8 cellular contexts compared by ENCODE assay signal in genomic region chr19:34359954-34360315, GRCh38. TPM values are rescaled to one million over a fixed set of nuclear protein-coding genes. Genes with fewer than 3 reads are reported as not detected.
DNase-seq lines count a peak whose midpoint lies in the region; ATAC-seq, FAIRE-seq and TF ChIP-seq lines count a peak whose summit lies in the region.

No MANE protein-coding gene starts in this region.

- TF ChIP-seq POLR2A in H1 (IDR thresholded peaks at IDR 0.05; ENCODE audit: control extremely low read depth in 1 of 2, low read depth in 2 of 2, low read length in 2 of 2) (no peak), ovary (IDR thresholded peaks at IDR 0.05) (no peak)

- no peaks in the 10 kb centered on the region for H3K27me3 Mint-ChIP-seq in CD8-positive, alpha-beta T cell (ENCODE audit: low read depth)

- H3K4me1 Mint-ChIP-seq in CD8-positive, alpha-beta T cell (ENCODE audit: low read depth): peaks cover 32% of the 10 kb centered on the region

- no peak overlapping the region for H2BK5ac ChIP-seq in H1 (ENCODE audit: low read depth, low read length)

- no peak overlapping the region for H4K5ac ChIP-seq in H1 (ENCODE audit: insufficient read length, low read depth, low read length)

- CTCF ChIA-PET in CD8-positive, alpha-beta T cell (lab: Charles Lee): interaction anchor here (0.7 to 1.9 kb wide), 5 partner anchors 9 to 19 kb away, joined by 3 to 8 read pairs (median 3); no protein-coding TSS in a partner anchor
- CTCF ChIA-PET in H1 (lab: Charles Lee; ENCODE audit: partially characterized antibody): interaction anchor here (0.6 to 1.4 kb wide), 9 partner anchors 9 to 189 kb away, joined by 3 to 6 read pairs (median 4); no protein-coding TSS in a partner anchor

- H3K4me3 Mint-ChIP-seq in CD8-positive, alpha-beta T cell: peak overlapping the region; percentile 90

- no peak for TF ChIP-seq CTCF in CD8-positive, alpha-beta T cell (IDR thresholded peaks at IDR 0.05)
- TF ChIP-seq CTCF in OCI-LY1 (IDR thresholded peaks at IDR 0.05; ENCODE audit: low read length) (no peak), H1 (IDR thresholded peaks at IDR 0.05; ENCODE audit: control extremely low read depth in 1 of 3, insufficient read depth in 1 of 3, low read depth in 1 of 3, low read length in 3 of 3) (no peak), ovary (IDR thresholded peaks at IDR 0.05) (no peak)

- H2BK20ac ChIP-seq in H1 (ENCODE audit: low read length): 0 out of 2 replicates have a peak overlapping the region, but pooled peaks have one; percentile 88

- no peak overlapping the region for H2BK120ac ChIP-seq in H1 (replicated peaks; ENCODE audit: low read depth, low read length)

- no peaks in the 10 kb centered on the region for H3K27me3 ChIP-seq in CD8-positive, alpha-beta T cell (ENCODE audit: insufficient read depth, low read length)
- no peaks in the 10 kb centered on the region for H3K27me3 ChIP-seq in OCI-LY1 (ENCODE audit: insufficient read depth, low read length)
- H3K27me3 ChIP-seq in H1 (replicated peaks in 1 of 4; ENCODE audit: control insufficient read depth in 3 of 4, extremely low read depth in 1 of 4, insufficient read depth in 3 of 4, low read length in 3 of 4): no peaks in the 10 kb centered on the region
- no peaks in the 10 kb centered on the region for H3K27me3 ChIP-seq in ovary

- H3K9me3 ChIP-seq in CD8-positive, alpha-beta T cell (ENCODE audit: low read length): no peaks in the 10 kb centered on the region
- H3K9me3 ChIP-seq in OCI-LY1 (ENCODE audit: low read length): no peaks in the 10 kb centered on the region
- no peaks in the 10 kb centered on the region for H3K9me3 ChIP-seq in H1 (ENCODE audit: insufficient read depth in 2 of 2, low read depth in 1 of 2, low read length in 1 of 2)
- H3K9me3 ChIP-seq in ovary: no peaks in the 10 kb centered on the region

- no peaks in the 10 kb centered on the region for H3K9me3 Mint-ChIP-seq in CD8-positive, alpha-beta T cell

- H3K4me2 ChIP-seq in OCI-LY1 (ENCODE audit: low read length) (peak overlapping the region; percentile 82), H1 (ENCODE audit: insufficient read depth in 1 of 2, low read depth in 2 of 2, low read length in 2 of 2) (peak overlapping the region; percentile 34 to 74)

- peak overlapping the region; percentile 94 for H3K27ac Mint-ChIP-seq in CD8-positive, alpha-beta T cell

- H2BK15ac ChIP-seq in H1 (ENCODE audit: low read length): peak overlapping the region; percentile 7

- no peaks in the 10 kb centered on the region for H3K79me1 ChIP-seq in H1 (ENCODE audit: low read depth, low read length)

- intact Hi-C loops in CD8-positive, alpha-beta T cell (cut with DNase I, micrococcal nuclease): loop anchor here (1.0 to 10.0 kb wide), 5 partner anchors 10 to 315 kb away; partner anchors contain the start of genes PDCD2L (in 1 of the 2), SCGB2B2 (in 1 of the 2), UBA2 (in 1 of the 2) and ZNF302 (in 1 of the 2)
- intact Hi-C loops in ovary (cut with DNase I): loop anchor here in 1 of 4 donors (10.0 kb wide), 1 partner anchor 125 kb away; the partner anchor contains the start of gene WTIP

- peak overlapping the region; percentile 73 for H3K9ac ChIP-seq in OCI-LY1 (ENCODE audit: low read length)
- H3K9ac ChIP-seq in H1 (replicated peaks in 1 of 4; ENCODE audit: extremely low read depth in 1 of 4, low read depth in 3 of 4, low read length in 3 of 4): no peak overlapping the region

- peak overlapping the region; percentile 30; the same call in 1 of the 2 replicates for H2BK12ac ChIP-seq in H1 (ENCODE audit: low read depth, low read length)

- H3K27ac ChIP-seq in CD8-positive, alpha-beta T cell (ENCODE audit: low read depth, low read length): no peak overlapping the region
- H3K27ac ChIP-seq in OCI-LY1 (ENCODE audit: low read depth, low read length, poor library complexity, severe bottlenecking) (peak overlapping the region; percentile 81), H1 (ENCODE audit: low read depth, low read length) (no peak overlapping the region), ovary (peak overlapping the region in 1 of 2 donors; percentile 76)

- H3K56ac ChIP-seq in H1 (replicated peaks; ENCODE audit: insufficient read length, low read depth, low read length): no peak overlapping the region

- WGBS in H1 (ENCODE audit: extremely low coverage in 1 of 2, insufficient coverage in 1 of 2, insufficient read length in 1 of 2, insufficient replicate concordance in 2 of 2, low coverage in 1 of 2, low lambda C conversion rate in 2 of 2, missing lambda C conversion rate in 1 of 2), 2 experiments: 94% methylated on average over 7 of the region's 7 CpGs; no CpG with 5 or more reads in 1 of the 2 experiments
- 53 to 67% (median 62%) methylated on average over 7 of the region's 7 CpGs for WGBS in ovary, 3 donors

- no peaks in the 10 kb centered on the region for H3K9me2 ChIP-seq in OCI-LY1 (ENCODE audit: low read depth, low read length)

- no peak overlapping the region for H3K14ac ChIP-seq in H1 (ENCODE audit: insufficient read length)

- H3K23me2 ChIP-seq in H1 (ENCODE audit: low read depth, low read length): no peaks in the 10 kb centered on the region; the same call in 1 of the 2 replicates

- H2AK5ac ChIP-seq in H1 (ENCODE audit: low read depth, low read length): no peak overlapping the region; the same call in 1 of the 2 replicates

- H2AFZ ChIP-seq in OCI-LY1 (ENCODE audit: low read length) (no peak overlapping the region), H1 (ENCODE audit: low read length) (no peak overlapping the region)

- peaks cover 3% of the 10 kb centered on the region for H3K36me3 Mint-ChIP-seq in CD8-positive, alpha-beta T cell

- H4K20me1 ChIP-seq in OCI-LY1 (ENCODE audit: insufficient read depth, low read length) (no peaks in the 10 kb centered on the region), H1 (replicated peaks in 1 of 2; ENCODE audit: control insufficient read depth in 1 of 2, insufficient read depth in 2 of 2, low read length in 2 of 2) (no peaks in the 10 kb centered on the region)

- no peaks in the 10 kb centered on the region for H3F3A ChIP-seq in OCI-LY1 (ENCODE audit: insufficient read depth, low read length)

- TF ChIP-seq EP300 in H1 (IDR thresholded peaks at IDR 0.05; ENCODE audit: borderline replicate concordance in 1 of 2, low read depth in 2 of 2, low read length in 2 of 2): no peak
- no peak for TF ChIP-seq EP300 in ovary (IDR thresholded peaks at IDR 0.05)

- DNase-seq in CD8-positive, alpha-beta T cell: no peak
- no peak for DNase-seq in H1 (ENCODE audit: low read depth in 1 of 2, low spot score in 2 of 2)
- DNase-seq in ovary: peak in 2 of 5 donors; percentile 47
- no peak for DNase-seq in NK-92 (lab: John Stamatoyannopoulos, UW; ENCODE audit: unreplicated experiment)
- DNase-seq in amygdala (lab: John Stamatoyannopoulos, UW): no peak
- DNase-seq in stimulated activated CD4-positive, alpha-beta T cell treated with anti-CD3 and anti-CD28 coated beads, Interleukin-12 subunit alpha, Interleukin-12 subunit beta, amount 100 ng/mL, for 4 hours: no peak

- peak overlapping the region; percentile 26 for H4K91ac ChIP-seq in H1 (replicated peaks; ENCODE audit: insufficient read length, low read length)

- H3K36me3 ChIP-seq in CD8-positive, alpha-beta T cell (ENCODE audit: insufficient read depth, low read length): no peaks in the 10 kb centered on the region
- H3K36me3 ChIP-seq in OCI-LY1 (ENCODE audit: insufficient read depth, low read length): no peaks in the 10 kb centered on the region
- no peaks in the 10 kb centered on the region for H3K36me3 ChIP-seq in H1 (ENCODE audit: control insufficient read depth in 2 of 4, insufficient read depth in 4 of 4, low read length in 3 of 4)
- H3K36me3 ChIP-seq in ovary: no peaks in the 10 kb centered on the region

- ATAC-seq in CD8-positive, alpha-beta T cell: no peak
- ATAC-seq in HG03139 (IDR thresholded peaks at IDR 0.05; ENCODE audit: unreplicated experiment): no peak

- H3K79me2 ChIP-seq in OCI-LY1 (ENCODE audit: insufficient read depth, low read length): no peaks in the 10 kb centered on the region
- H3K79me2 ChIP-seq in H1 (ENCODE audit: control insufficient read depth in 1 of 2, insufficient read depth in 2 of 2, low read length in 2 of 2): no peaks in the 10 kb centered on the region

- no peak for FAIRE-seq in H1 (lab: Jason Lieb, UNC)

- 0 out of 2 replicates have a peak overlapping the region, but pooled peaks have one; percentile 11 for H3K18ac ChIP-seq in H1 (ENCODE audit: extremely low read depth, low read length)

- POLR2A ChIA-PET in CD8-positive, alpha-beta T cell (lab: Charles Lee): interaction anchor here (1.6 to 2.0 kb wide), 2 partner anchors 11 to 68 kb away, joined by 5 to 8 read pairs; partner anchors contain the start of gene UBA2
- POLR2A ChIA-PET in H1 (lab: Charles Lee; ENCODE audit: partially characterized antibody): interaction anchor here (0.5 to 1.5 kb wide), 5 partner anchors 9 to 437 kb away, joined by 3 to 5 read pairs (median 3); no protein-coding TSS in a partner anchor

- H3K4me1 ChIP-seq in CD8-positive, alpha-beta T cell (ENCODE audit: insufficient read depth, low read length): peaks cover 16% of the 10 kb centered on the region
- H3K4me1 ChIP-seq in OCI-LY1 (ENCODE audit: insufficient read depth, low read length, severe bottlenecking): peaks cover 42% of the 10 kb centered on the region
- H3K4me1 ChIP-seq in H1 (replicated peaks in 1 of 4; ENCODE audit: control insufficient read depth in 3 of 4, insufficient read depth in 4 of 4, low read length in 3 of 4): peaks cover 3 to 14% (median 5%) of the 10 kb centered on the region in 4 experiments; a peak in 6 of 7 replicates
- H3K4me1 ChIP-seq in ovary (ENCODE audit: insufficient read depth): peaks cover 3% of the 10 kb centered on the region

- TF ChIP-seq RAD21 in H1 (IDR thresholded peaks at IDR 0.05 in 1 of 2, conservative IDR thresholded peaks at IDR 0.05 in 1 of 2; ENCODE audit: low read depth in 2 of 2, low read length in 2 of 2): no peak

- H4K8ac ChIP-seq in H1 (ENCODE audit: extremely low read depth, insufficient read depth, low read length): no peak overlapping the region

- no peak overlapping the region for H3K4ac ChIP-seq in H1 (replicated peaks; ENCODE audit: insufficient read length, low read depth, low read length)

- no peak overlapping the region for H3K23ac ChIP-seq in H1 (ENCODE audit: insufficient read length)

- peak overlapping the region; percentile 52 for H3K4me3 ChIP-seq in CD8-positive, alpha-beta T cell (ENCODE audit: low read depth, low read length)
- H3K4me3 ChIP-seq in OCI-LY1 (ENCODE audit: low read depth, low read length, poor library complexity, severe bottlenecking): peak overlapping the region; percentile 66
- peak overlapping the region; percentile 31 to 56 (median 40); a peak in 7 of 8 replicates for H3K4me3 ChIP-seq in H1 (ENCODE audit: extremely low read depth in 1 of 4, insufficient read depth in 2 of 4, low read depth in 3 of 4, low read length in 4 of 4)
- H3K4me3 ChIP-seq in ovary: peak overlapping the region; percentile 35

RNA-seq across cellular contexts. Expression of gene GPI, which starts 5.1 kb away (rescaled TPM):
- 10 to 100 TPM; 84.8 to 87.0 TPM for total RNA-seq in CD8-positive, alpha-beta T cell
- total RNA-seq in H1 (2021; fragmentation: NEBNext Ultra II Directional; extraction: Animal tissue kit (Norgen Biotek cat#: 25700)): 360 and 370 TPM in 2 replicates
- 171 and 240 TPM in 2 replicates for polyA plus RNA-seq in H1 (2011; rRNA removed)
- 153 TPM for polyA plus RNA-seq in H1 (2011; cell fraction: cytosol; rRNA removed)
- polyA plus RNA-seq in H1 (2011; cell fraction: nucleus; rRNA removed): 211 TPM
- polyA plus RNA-seq in H1 (2012, experiment 1 of 2): 270 to 336 TPM (median 308 TPM) in 4 replicates
- polyA plus RNA-seq in H1 (2012, experiment 2 of 2): 324 TPM
- polyA plus RNA-seq in H1 (2013, experiment 1 of 2): 133 TPM
- 132 TPM for polyA plus RNA-seq in H1 (2013, experiment 2 of 2)
- 290 and 318 TPM in 2 replicates for polyA minus RNA-seq in H1 (2011; rRNA and poly(A)+ RNA removed)
- polyA minus RNA-seq in H1 (2011; cell fraction: cytosol; rRNA and poly(A)+ RNA removed): 192 TPM
- polyA minus RNA-seq in H1 (2011; cell fraction: nucleus; rRNA and poly(A)+ RNA removed): 114 TPM
- 100 to 1,000 TPM in 6 of 7 donors, 10 to 100 TPM in 1; 70.1 to 187 (median 128) TPM for total RNA-seq in ovary
- 100 to 1,000 TPM in 1 of 2 donors, 10 to 100 TPM in 1; 71.4 to 123 TPM for polyA plus RNA-seq in ovary

RNA-seq across cellular contexts. Expression of gene PDCD2L, which starts 44.3 kb away (rescaled TPM):
- total RNA-seq in CD8-positive, alpha-beta T cell: 1 to 10 TPM; 6.1 to 6.5 TPM
- 50.8 and 51.5 TPM in 2 replicates for total RNA-seq in H1 (2021; fragmentation: NEBNext Ultra II Directional; extraction: Animal tissue kit (Norgen Biotek cat#: 25700))
- polyA plus RNA-seq in H1 (2011; rRNA removed): 78.1 and 80.2 TPM in 2 replicates
- 72.4 TPM for polyA plus RNA-seq in H1 (2011; cell fraction: cytosol; rRNA removed)
- 47.8 TPM for polyA plus RNA-seq in H1 (2011; cell fraction: nucleus; rRNA removed)
- polyA plus RNA-seq in H1 (2012, experiment 1 of 2): 42.0 to 65.0 TPM (median 44.8 TPM) in 4 replicates
- polyA plus RNA-seq in H1 (2012, experiment 2 of 2): 59.2 TPM
- polyA plus RNA-seq in H1 (2013, experiment 1 of 2): 57.3 TPM
- polyA plus RNA-seq in H1 (2013, experiment 2 of 2): 59.1 TPM
- 35.2 and 56.0 TPM in 2 replicates for polyA minus RNA-seq in H1 (2011; rRNA and poly(A)+ RNA removed)
- 19.8 TPM for polyA minus RNA-seq in H1 (2011; cell fraction: cytosol; rRNA and poly(A)+ RNA removed)
- polyA minus RNA-seq in H1 (2011; cell fraction: nucleus; rRNA and poly(A)+ RNA removed): 22.6 TPM
- total RNA-seq in ovary: 10 to 100 TPM in 2 of 7 donors, 1 to 10 TPM in 5; 6.6 to 13.0 (median 8.5) TPM
- polyA plus RNA-seq in ovary: 10 to 100 TPM in 1 of 2 donors, 1 to 10 TPM in 1; 8.9 to 15.1 TPM
